14 cellular contexts compared by ENCODE assay signal in genomic region chr17:40427002-40427491, GRCh38. TPM values are rescaled to one million over a fixed set of nuclear protein-coding genes. Genes with fewer than 3 reads are reported as not detected.
DNase-seq lines count a peak whose midpoint lies in the region; ATAC-seq, FAIRE-seq and TF ChIP-seq lines count a peak whose summit lies in the region.
"Had no signal": no experiment of that assay in that cellular context is flagged by ENCODE, and none has a peak within 500 bp of the region (broad histone marks: within the 10 kb centered on the region; RNA-seq: fewer than 3 reads in every experiment).

No MANE protein-coding gene starts in this region.

- H3K9me3 ChIP-seq in IMR-90 (ENCODE audit: control insufficient read depth, insufficient read depth, low read length) (no peaks in the 10 kb centered on the region), esophagus squamous epithelium (no peaks in the 10 kb centered on the region)

- no peak overlapping the region for H2AK5ac ChIP-seq in IMR-90 (ENCODE audit: low read depth, low read length)

- H3K4me3 ChIP-seq in IMR-90 (ENCODE audit: insufficient read depth, low read depth, low read length) (no peak overlapping the region), esophagus squamous epithelium (no peak overlapping the region)

- CTCF ChIA-PET in IMR-90 (lab: Yijun Ruan, JAX): interaction anchor here (1.0 to 1.1 kb wide), 2 partner anchors 12 to 37 kb away, joined by 3 read pairs; no protein-coding TSS in a partner anchor

- H4K20me1 ChIP-seq in IMR-90 (ENCODE audit: insufficient read depth, low read length): no peaks in the 10 kb centered on the region

- H3K4ac ChIP-seq in IMR-90 (ENCODE audit: low read depth, low read length): no peak overlapping the region

- H3K27ac ChIP-seq in IMR-90 (ENCODE audit: insufficient read depth, low read length) (no peak overlapping the region), esophagus squamous epithelium (no peak overlapping the region)
- H3K27ac ChIP-seq: parathyroid adenoma had no signal

- no TSS peak for BruUV-seq in IMR-90 (replicated peaks; lab: Mats Ljungman, UMichigan)

- FAIRE-seq in RCC 7860 (lab: Jason Lieb, UNC): no peak

- peak overlapping the region; percentile 77 for H3K27ac Mint-ChIP-seq in activated CD4-positive, alpha-beta T cell treated with anti-CD3 and anti-CD28 coated beads, Interleukin-2, amount 10 ng/mL, durations not matched to agents 24 days and 14 days
- H3K27ac Mint-ChIP-seq in activated T-cell treated with anti-CD3 and anti-CD28 coated beads, Interleukin-2, amount 50 U/mL, for 72 hours: no peak overlapping the region
- no peak overlapping the region for H3K27ac Mint-ChIP-seq in osteocyte (ENCODE audit: unreplicated experiment)

- DNase-seq in activated CD4-positive, alpha-beta T cell treated with anti-CD3 and anti-CD28 coated beads, Interleukin-2, amount 10 ng/mL, durations not matched to agents 24 days and 14 days: peak; percentile 84
- no peak for DNase-seq in activated CD4-positive, alpha-beta T cell treated with anti-CD3 and anti-CD28 coated beads for 4 hours
- DNase-seq in IMR-90 (no peak), posterior vena cava (ENCODE audit: low spot score) (peak; percentile 40), esophagus squamous epithelium (lab: John Stamatoyannopoulos, UW) (no peak), RCC 7860 (ENCODE audit: low spot score) (no peak), osteocyte (ENCODE audit: extremely low spot score, unreplicated experiment) (no peak)
- DNase-seq in activated T-cell treated with anti-CD3 and anti-CD28 coated beads, Interleukin-2, amount 50 U/mL, for 72 hours: peak; percentile 40 to 51
- DNase-seq: left colon, NCI-H1417 treated with DMSO at 0.1 percent for 48 hours, NCI-H226, SIG-M5, substantia nigra had no signal

- peaks cover 18% of the 10 kb centered on the region for H3K27me3 Mint-ChIP-seq in activated CD4-positive, alpha-beta T cell treated with anti-CD3 and anti-CD28 coated beads, Interleukin-2, amount 10 ng/mL, durations not matched to agents 24 days and 14 days
- H3K27me3 Mint-ChIP-seq in activated T-cell treated with anti-CD3 and anti-CD28 coated beads, Interleukin-2, amount 50 U/mL, for 72 hours (ENCODE audit: low read depth): peaks cover 8% of the 10 kb centered on the region
- no peaks in the 10 kb centered on the region for H3K27me3 Mint-ChIP-seq in osteocyte (ENCODE audit: unreplicated experiment)

- no peak overlapping the region for H2BK15ac ChIP-seq in IMR-90 (ENCODE audit: low read depth, low read length)

- TF ChIP-seq CTCF in IMR-90 (conservative IDR thresholded peaks at IDR 0.05; ENCODE audit: low read depth, low read length): no peak
- TF ChIP-seq CTCF in esophagus squamous epithelium (IDR thresholded peaks at IDR 0.05): no peak
- no peak for TF ChIP-seq CTCF in osteocyte (IDR thresholded peaks at IDR 0.05)

- H3K4me3 Mint-ChIP-seq in activated CD4-positive, alpha-beta T cell treated with anti-CD3 and anti-CD28 coated beads, Interleukin-2, amount 10 ng/mL, durations not matched to agents 24 days and 14 days: peak overlapping the region; percentile 57
- peak overlapping the region; percentile 0 to 16 for H3K4me3 Mint-ChIP-seq in activated T-cell treated with anti-CD3 and anti-CD28 coated beads, Interleukin-2, amount 50 U/mL, for 72 hours
- no peak overlapping the region for H3K4me3 Mint-ChIP-seq in osteocyte (ENCODE audit: unreplicated experiment)

- in situ Hi-C loops in IMR-90 (cut with MboI; ENCODE audit: low sequenced_read_pairs): no loop called here

- no peaks in the 10 kb centered on the region for H3K9me3 Mint-ChIP-seq in activated CD4-positive, alpha-beta T cell treated with anti-CD3 and anti-CD28 coated beads, Interleukin-2, amount 10 ng/mL, durations not matched to agents 24 days and 14 days
- H3K9me3 Mint-ChIP-seq in activated T-cell treated with anti-CD3 and anti-CD28 coated beads, Interleukin-2, amount 50 U/mL, for 72 hours: no peaks in the 10 kb centered on the region
- no peaks in the 10 kb centered on the region for H3K9me3 Mint-ChIP-seq in osteocyte (ENCODE audit: unreplicated experiment)

- no peak overlapping the region for H4K8ac ChIP-seq in IMR-90 (ENCODE audit: low read depth in 2 of 2, low read length in 2 of 2)

- H2AK9ac ChIP-seq in IMR-90 (replicated peaks; ENCODE audit: low read depth, low read length, poor library complexity): no peak overlapping the region

- H3K36me3 ChIP-seq in IMR-90 (ENCODE audit: control insufficient read depth, insufficient read depth, low read length) (no peaks in the 10 kb centered on the region), esophagus squamous epithelium (no peaks in the 10 kb centered on the region)

- H3K27me3 ChIP-seq in IMR-90 (ENCODE audit: control insufficient read depth, insufficient read depth, low read length) (peaks cover 4% of the 10 kb centered on the region; the same call in 1 of the 2 replicates), esophagus squamous epithelium (no peaks in the 10 kb centered on the region)

- no peak overlapping the region for H3K4me2 ChIP-seq in IMR-90 (ENCODE audit: low read depth, low read length)

- no peak for TF ChIP-seq RAD21 in IMR-90 (IDR thresholded peaks at IDR 0.05; ENCODE audit: low read length)

- H4K91ac ChIP-seq in IMR-90 (ENCODE audit: insufficient read depth, low read depth, low read length): no peak overlapping the region

- H3K23ac ChIP-seq in IMR-90 (ENCODE audit: low read depth, low read length): no peak overlapping the region

- H3K9ac ChIP-seq in IMR-90 (ENCODE audit: low read depth, low read length): no peak overlapping the region
- H3K9ac ChIP-seq: parathyroid adenoma had no signal

- no peak overlapping the region for H3K56ac ChIP-seq in IMR-90 (ENCODE audit: extremely low read depth, insufficient read depth, low read length)

- dilution Hi-C loops in IMR-90 (cut with HindIII; ENCODE audit: low sequenced_read_pairs, unreplicated experiment): no loop called here

- H4K5ac ChIP-seq in IMR-90 (ENCODE audit: low read depth, low read length): no peak overlapping the region

- ATAC-seq in IMR-90 (ENCODE audit: low read depth): no peak
- peak; percentile 92 for ATAC-seq in activated T-cell treated with anti-CD3 and anti-CD28 coated beads, Interleukin-2, amount 50 U/mL, for 72 hours (replicated peaks in 1 of 2)
- ATAC-seq: left colon had no signal

- H3K14ac ChIP-seq in IMR-90 (replicated peaks; ENCODE audit: low read depth, low read length): no peak overlapping the region

- intact Hi-C loops in activated CD4-positive, alpha-beta T cell treated with anti-CD3 and anti-CD28 coated beads, Interleukin-2, amount 10 ng/mL, durations not matched to agents 24 days and 14 days (cut with micrococcal nuclease): loop anchor here (1.0 kb wide), 2 partner anchors 9 to 18 kb away; no protein-coding TSS in a partner anchor
- intact Hi-C loops in IMR-90 (cut with micrococcal nuclease): no loop called here
- intact Hi-C loops in posterior vena cava (cut with DNase I): no loop called here
- intact Hi-C loops in esophagus squamous epithelium (cut with DNase I): no loop called here

- H2AFZ ChIP-seq in IMR-90 (replicated peaks; ENCODE audit: low read length, poor library complexity): peak overlapping the region; percentile 24
- H2AFZ ChIP-seq: parathyroid adenoma had no signal

- no peak overlapping the region for H2BK20ac ChIP-seq in IMR-90 (ENCODE audit: low read depth, low read length)

- H3K4me1 ChIP-seq in IMR-90 (ENCODE audit: control insufficient read depth, insufficient read depth, low read length): no peaks in the 10 kb centered on the region
- no peaks in the 10 kb centered on the region for H3K4me1 ChIP-seq in esophagus squamous epithelium
- H3K4me1 ChIP-seq: parathyroid adenoma had no signal

- peaks cover 48% of the 10 kb centered on the region for H3K4me1 Mint-ChIP-seq in activated CD4-positive, alpha-beta T cell treated with anti-CD3 and anti-CD28 coated beads, Interleukin-2, amount 10 ng/mL, durations not matched to agents 24 days and 14 days
- peaks cover 53% of the 10 kb centered on the region for H3K4me1 Mint-ChIP-seq in activated T-cell treated with anti-CD3 and anti-CD28 coated beads, Interleukin-2, amount 50 U/mL, for 72 hours (ENCODE audit: low read depth)
- no peaks in the 10 kb centered on the region for H3K4me1 Mint-ChIP-seq in osteocyte (ENCODE audit: unreplicated experiment)

- no peak overlapping the region for H2BK120ac ChIP-seq in IMR-90 (ENCODE audit: low read depth, low read length)

- H2BK5ac ChIP-seq in IMR-90 (ENCODE audit: low read depth, low read length, poor library complexity, severe bottlenecking): no peak overlapping the region

- no peaks in the 10 kb centered on the region for H3K79me1 ChIP-seq in IMR-90 (ENCODE audit: low read depth in 1 of 2, low read length in 2 of 2)

- no peak overlapping the region for H3K18ac ChIP-seq in IMR-90 (ENCODE audit: low read depth, low read length)

- POLR2A ChIA-PET in IMR-90 (lab: Charles Lee; ENCODE audit: unreplicated experiment): interaction anchor here (0.7 kb wide), 1 partner anchor 9 kb away, joined by 3 read pairs; the partner anchor contains the start of gene TOP2A

- H3K36me3 Mint-ChIP-seq in activated CD4-positive, alpha-beta T cell treated with anti-CD3 and anti-CD28 coated beads, Interleukin-2, amount 10 ng/mL, durations not matched to agents 24 days and 14 days (ENCODE audit: low read depth): no peaks in the 10 kb centered on the region
- no peaks in the 10 kb centered on the region for H3K36me3 Mint-ChIP-seq in activated T-cell treated with anti-CD3 and anti-CD28 coated beads, Interleukin-2, amount 50 U/mL, for 72 hours (ENCODE audit: insufficient read depth in 2 of 2)
- no peaks in the 10 kb centered on the region for H3K36me3 Mint-ChIP-seq in osteocyte (ENCODE audit: unreplicated experiment)

- no peaks in the 10 kb centered on the region for H3K9me1 ChIP-seq in IMR-90 (ENCODE audit: insufficient read depth, low read length)

- TF ChIP-seq POLR2A in IMR-90 (IDR thresholded peaks at IDR 0.05; ENCODE audit: low read depth, low read length) (no peak), esophagus squamous epithelium (IDR thresholded peaks at IDR 0.05) (no peak)

RNA-seq across cellular contexts. Expression of gene TOP2A, which starts 9.4 kb away (rescaled TPM):
- 189 and 194 TPM in 2 replicates for total RNA-seq in activated CD4-positive, alpha-beta T cell treated with anti-CD3 and anti-CD28 coated beads, Interleukin-2, amount 10 ng/mL, durations not matched to agents 24 days and 14 days
- total RNA-seq in IMR-90 (2012; rRNA removed) (68.5 and 118 TPM in 2 replicates), posterior vena cava (1 to 10 TPM; 1.1 to 2.2 TPM), esophagus squamous epithelium (10 to 100 TPM; 24.9 to 87.1 (median 50.6) TPM), osteocyte (41.9 and 43.3 TPM in 2 replicates)
- 40.2 and 43.4 TPM in 2 replicates for polyA plus RNA-seq in IMR-90 (2012; rRNA removed)
- polyA plus RNA-seq in IMR-90 (2012; cell fraction: cytosol; rRNA removed): 3.3 and 5.3 TPM in 2 replicates
- 2.7 and 19.5 TPM in 2 replicates for polyA plus RNA-seq in IMR-90 (2012; cell fraction: nucleus; rRNA removed; ENCODE audit: low replicate concordance)
- 100 to 1,000 TPM; 324 to 425 TPM for total RNA-seq in activated T-cell treated with anti-CD3 and anti-CD28 coated beads, Interleukin-2, amount 50 U/mL, for 72 hours

RNA-seq across cellular contexts. Expression of gene IGFBP4, which starts 16.2 kb away (rescaled TPM):
- total RNA-seq in activated CD4-positive, alpha-beta T cell treated with anti-CD3 and anti-CD28 coated beads, Interleukin-2, amount 10 ng/mL, durations not matched to agents 24 days and 14 days: 113 and 117 TPM in 2 replicates
- 257 and 308 TPM in 2 replicates for total RNA-seq in IMR-90 (2012; rRNA removed)
- 1,187 TPM in 2 replicates for polyA plus RNA-seq in IMR-90 (2012; rRNA removed)
- 1,397 and 1,707 TPM in 2 replicates for polyA plus RNA-seq in IMR-90 (2012; cell fraction: cytosol; rRNA removed)
- polyA plus RNA-seq in IMR-90 (2012; cell fraction: nucleus; rRNA removed; ENCODE audit: low replicate concordance): 452 and 510 TPM in 2 replicates
- 10 to 100 TPM; 47.1 to 58.4 TPM for total RNA-seq in activated T-cell treated with anti-CD3 and anti-CD28 coated beads, Interleukin-2, amount 50 U/mL, for 72 hours
- 1,000 to 10,000 TPM; 1,004 to 1,451 TPM for total RNA-seq in posterior vena cava
- 100 to 1,000 TPM in 1 of 4 donors, 10 to 100 TPM in 3; 27.1 to 154 (median 73.0) TPM for total RNA-seq in esophagus squamous epithelium
- total RNA-seq in osteocyte: 2,074 and 2,132 TPM in 2 replicates

Comparison
In these comparisons a context has a peak if more than half of its experiments do, and no peak if none do; other contexts are left out.
1. DNase-seq: peak in activated CD4-positive, alpha-beta T cell treated with anti-CD3 and anti-CD28 coated beads, Interleukin-2, amount 10 ng/mL, durations not matched to agents 24 days and 14 days (single experiment), activated T-cell treated with anti-CD3 and anti-CD28 coated beads, Interleukin-2, amount 50 U/mL, for 72 hours (2 of 2) and posterior vena cava (single experiment); none in activated CD4-positive, alpha-beta T cell treated with anti-CD3 and anti-CD28 coated beads for 4 hours (0 of 2), IMR-90 (single experiment), esophagus squamous epithelium (single experiment), RCC 7860 (single experiment) and osteocyte (single experiment).
2. RNA of gene TOP2A, which starts 9.4 kb away (total RNA-seq): 324 to 425 TPM in activated T-cell treated with anti-CD3 and anti-CD28 coated beads, Interleukin-2, amount 50 U/mL, for 72 hours, 189 to 194 TPM in activated CD4-positive, alpha-beta T cell treated with anti-CD3 and anti-CD28 coated beads, Interleukin-2, amount 10 ng/mL, durations not matched to agents 24 days and 14 days, 24.9 to 87.1 TPM in esophagus squamous epithelium, 68.5 to 118 TPM in IMR-90 and 41.9 to 43.3 TPM in osteocyte; 1.1 to 2.2 TPM in posterior vena cava; every median in the first group is over 4 times any median in the second.